ENCODE assay signal across 18 cellular contexts in the genomic region with DNA sequence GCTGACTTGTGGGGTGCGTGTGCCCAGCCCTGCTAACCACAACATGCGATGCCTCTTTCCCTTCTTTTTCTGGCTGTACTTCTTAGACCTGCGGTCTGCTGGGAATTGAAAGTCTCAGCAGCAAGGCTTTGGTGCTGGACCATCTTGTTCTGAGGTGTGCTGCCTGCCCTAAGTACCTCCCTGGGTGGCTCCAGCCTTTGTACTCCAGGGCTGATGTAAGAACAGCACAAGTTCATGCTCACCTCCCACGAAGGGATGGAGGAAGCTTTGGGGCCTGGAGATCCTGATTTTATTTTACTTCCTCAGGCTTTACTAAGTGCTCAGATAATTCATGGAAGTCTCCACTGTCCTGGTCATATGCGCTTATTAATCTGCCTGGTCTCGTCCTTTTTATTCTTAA. TPM values are rescaled to one million over a fixed set of nuclear protein-coding genes. Genes with fewer than 3 reads are reported as not detected.
DNase-seq lines count a peak whose midpoint lies in the region; ATAC-seq and TF ChIP-seq lines count a peak whose summit lies in the region.
"Had no signal": no experiment of that assay in that cellular context is flagged by ENCODE, and none has a peak within 500 bp of the region (broad histone marks: within the 10 kb centered on the region; RNA-seq: fewer than 3 reads in every experiment).

No MANE protein-coding gene starts in this region.

- no peaks in the 10 kb centered on the region for H3K36me3 ChIP-seq in HEK293 (ENCODE audit: control insufficient read depth in 2 of 2, insufficient read depth in 1 of 2, low read length in 2 of 2)
- no peaks in the 10 kb centered on the region for H3K36me3 ChIP-seq in SJSA1
- H3K36me3 ChIP-seq: BE2C, Peyer's patch had no signal

- H3K4me3 ChIP-seq in HEK293 (ENCODE audit: low read depth, low read length) (no peak overlapping the region), SJSA1 (no peak overlapping the region)
- H3K4me3 ChIP-seq: GM12878, GM23248, Peyer's patch had no signal

- H3K9me3 ChIP-seq in HEK293 (ENCODE audit: control insufficient read depth, insufficient read depth, low read depth, low read length) = no peaks in the 10 kb centered on the region
- no peaks in the 10 kb centered on the region for H3K9me3 ChIP-seq in SJSA1 (replicated peaks)
- H3K9me3 ChIP-seq: BE2C, Peyer's patch had no signal

- peaks cover 22 to 33% of the 10 kb centered on the region in 2 donors for H3K4me1 Mint-ChIP-seq in immature natural killer cell
- H3K4me1 Mint-ChIP-seq in activated naive CD4-positive, alpha-beta T cell treated with anti-CD3 and anti-CD28 coated beads, Interleukin-2, amount 10 ng/mL, durations not matched to agents 7 days and 5 days = no peaks in the 10 kb centered on the region

- H3K27ac ChIP-seq in HEK293 (ENCODE audit: extremely low read depth, low read depth, low read length) = no peak overlapping the region
- peak overlapping the region; percentile 71 for H3K27ac ChIP-seq in SJSA1
- H3K27ac ChIP-seq: GM23248, Peyer's patch had no signal

- POLR2A ChIA-PET in HEK293 (lab: Yijun Ruan, JAX) = interaction anchor here (1.6 kb wide), 1 partner anchor 29 kb away, joined by 4 read pairs; the partner anchor contains the start of gene FAM43A

- intact Hi-C loops in sciatic nerve (cut with DNase I) = no loop called here

- CTCF ChIA-PET in HEK293 (lab: Yijun Ruan, JAX) = no interaction called here
- CTCF ChIA-PET in activated naive CD4-positive, alpha-beta T cell treated with anti-CD3 and anti-CD28 coated beads, Interleukin-2, amount 10 ng/mL, durations not matched to agents 7 days and 5 days (lab: Charles Lee) = interaction anchor here (1.3 kb wide), 1 partner anchor 9 kb away, joined by 3 read pairs; no protein-coding TSS in a partner anchor

- peak overlapping the region in 2 of 5 donors; percentile 49 to 78 for H3K4me3 Mint-ChIP-seq in immature natural killer cell
- no peak overlapping the region for H3K4me3 Mint-ChIP-seq in activated naive CD4-positive, alpha-beta T cell treated with anti-CD3 and anti-CD28 coated beads, Interleukin-2, amount 10 ng/mL, durations not matched to agents 7 days and 5 days
- H3K4me3 Mint-ChIP-seq: CD4-positive, alpha-beta T cell had no signal

- ATAC-seq in sciatic nerve = peak; percentile 70
- ATAC-seq: GM12878, HCT116 had no signal

- H3K36me3 Mint-ChIP-seq in immature natural killer cell = no peaks in the 10 kb centered on the region
- H3K36me3 Mint-ChIP-seq in activated naive CD4-positive, alpha-beta T cell treated with anti-CD3 and anti-CD28 coated beads, Interleukin-2, amount 10 ng/mL, durations not matched to agents 7 days and 5 days = no peaks in the 10 kb centered on the region

- peak; percentile 67 to 71 for DNase-seq in SJSA1 (ENCODE audit: low read depth in 1 of 2, low spot score in 2 of 2)
- DNase-seq in immature natural killer cell = no peak
- DNase-seq in sciatic nerve (ENCODE audit: low spot score) = no peak
- no peak for DNase-seq in DMS79 (lab: John Stamatoyannopoulos, UW)
- DNase-seq in activated naive CD4-positive, alpha-beta T cell treated with anti-CD3 and anti-CD28 coated beads, Interleukin-2, amount 10 ng/mL, durations not matched to agents 7 days and 5 days = no peak
- no peak for DNase-seq in RPMI8226
- DNase-seq: BE2C; CD4-positive, alpha-beta T cell; DND-41; GDM1; GM23248; NCI-H187 treated with DMSO at 0.1 percent for 48 hours; NCI-H82; Peyer's patch; SHP77 had no signal

- H3K9me3 Mint-ChIP-seq in immature natural killer cell = no peaks in the 10 kb centered on the region
- no peaks in the 10 kb centered on the region for H3K9me3 Mint-ChIP-seq in activated naive CD4-positive, alpha-beta T cell treated with anti-CD3 and anti-CD28 coated beads, Interleukin-2, amount 10 ng/mL, durations not matched to agents 7 days and 5 days
- H3K9me3 Mint-ChIP-seq: CD4-positive, alpha-beta T cell had no signal

- no peaks in the 10 kb centered on the region for H3K4me1 ChIP-seq in HEK293 (ENCODE audit: control insufficient read depth, insufficient read depth, low read length)
- peaks cover 48% of the 10 kb centered on the region for H3K4me1 ChIP-seq in SJSA1 (replicated peaks)
- H3K4me1 ChIP-seq: BE2C, Peyer's patch had no signal

- H3K27me3 Mint-ChIP-seq in immature natural killer cell (ENCODE audit: low read depth in 3 of 3) = peaks cover 0 to 2% (median 1%) of the 10 kb centered on the region in 3 donors
- H3K27me3 Mint-ChIP-seq in activated naive CD4-positive, alpha-beta T cell treated with anti-CD3 and anti-CD28 coated beads, Interleukin-2, amount 10 ng/mL, durations not matched to agents 7 days and 5 days = peaks cover 22% of the 10 kb centered on the region

- peak overlapping the region; percentile 80 to 99 (median 94) for H3K27ac Mint-ChIP-seq in immature natural killer cell
- no peak overlapping the region for H3K27ac Mint-ChIP-seq in activated naive CD4-positive, alpha-beta T cell treated with anti-CD3 and anti-CD28 coated beads, Interleukin-2, amount 10 ng/mL, durations not matched to agents 7 days and 5 days

- TF ChIP-seq CTCF in HEK293 (tag by site-specific recombination; IDR thresholded peaks at IDR 0.05) = no peak

- H3K27me3 ChIP-seq in SJSA1 (replicated peaks) = no peaks in the 10 kb centered on the region
- H3K27me3 ChIP-seq: BE2C, Peyer's patch had no signal

TF ChIP-seq in HEK293, 187 proteins besides CTCF, POLR2A, EP300 and RAD21:
- TF ChIP-seq GLIS1 (tag by site-specific recombination; IDR thresholded peaks at IDR 0.05) (peak; percentile 72), ZNF302 (tag by site-specific recombination; IDR thresholded peaks at IDR 0.05; ENCODE audit: low read depth) (no peak)

RNA-seq across cellular contexts. Expression of gene FAM43A, which starts 28.9 kb away (rescaled TPM):
- total RNA-seq in SJSA1 (2014; rRNA removed; shearing (Covaris generic)) = 14.2 and 17.6 TPM in 2 replicates
- polyA plus RNA-seq in immature natural killer cell = 10 to 100 TPM; 15.7 to 58.9 (median 28.5) TPM
- 39.9 TPM for total RNA-seq in sciatic nerve

RNA-seq across cellular contexts. Expression of gene LSG1, which starts 42.6 kb away (rescaled TPM):
- total RNA-seq in SJSA1 (2014; rRNA removed; shearing (Covaris generic)) = 20.6 and 36.3 TPM in 2 replicates
- polyA plus RNA-seq in immature natural killer cell = 10 to 100 TPM in 2 of 3 donors, 1 to 10 TPM in 1; 3.3 to 30.7 (median 11.1) TPM
- 33.8 TPM for total RNA-seq in sciatic nerve

Comparison
In these comparisons a context has a peak if more than half of its experiments do, and no peak if none do; other contexts are left out.
1. DNase-seq: peak in SJSA1 (2 of 2); none in immature natural killer cell (0 of 3), sciatic nerve (single experiment), DMS79 (single experiment), activated naive CD4-positive, alpha-beta T cell treated with anti-CD3 and anti-CD28 coated beads, Interleukin-2, amount 10 ng/mL, durations not matched to agents 7 days and 5 days (single experiment) and RPMI8226 (single experiment).